25 cellular contexts compared by ENCODE assay signal in the genomic region with DNA sequence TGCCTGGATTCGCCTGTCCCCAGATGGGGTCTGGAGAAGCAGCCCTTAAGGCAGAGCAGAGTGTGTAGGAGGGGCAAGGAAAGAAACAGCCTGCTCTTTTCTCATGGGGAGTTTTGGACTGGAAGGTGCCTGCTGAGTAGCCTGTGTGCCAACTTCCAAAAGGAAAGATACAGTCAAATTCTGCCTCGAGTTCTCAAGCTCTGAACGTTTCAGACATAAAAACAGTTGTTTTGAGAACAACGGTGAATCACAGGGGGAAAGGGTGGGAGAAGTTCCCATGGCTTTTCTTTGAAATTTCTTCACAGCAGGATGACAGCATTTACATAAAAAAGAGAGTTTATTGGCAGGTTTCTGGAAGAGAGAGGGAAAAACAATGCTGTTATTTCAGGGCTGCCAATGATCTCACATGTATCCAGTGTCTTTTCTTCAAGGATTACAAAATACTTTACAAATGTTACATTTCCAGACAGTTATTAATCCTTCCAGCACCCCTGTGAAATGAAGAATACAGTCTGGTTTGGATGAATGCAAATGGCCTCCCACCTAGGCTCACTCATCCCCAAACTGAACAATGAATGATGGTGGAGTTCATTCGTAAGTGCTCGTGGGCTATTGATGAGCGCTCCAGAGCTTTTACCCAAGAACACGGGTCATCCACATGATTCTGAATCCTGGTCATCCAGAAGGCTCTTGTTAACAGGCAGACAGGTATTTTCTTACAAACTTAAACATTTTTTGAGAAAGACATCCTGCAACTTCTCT. TPM values are rescaled to one million over a fixed set of nuclear protein-coding genes. Genes with fewer than 3 reads are reported as not detected.
DNase-seq lines count a peak whose midpoint lies in the region; ATAC-seq and TF ChIP-seq lines count a peak whose summit lies in the region.
"Had no signal": no experiment of that assay in that cellular context is flagged by ENCODE, and none has a peak within 500 bp of the region (broad histone marks: within the 10 kb centered on the region; RNA-seq: fewer than 3 reads in every experiment).

No MANE protein-coding gene starts in this region.

- peak overlapping the region; percentile 93 for H3K27ac Mint-ChIP-seq in WTC11
- H3K27ac Mint-ChIP-seq: HFFc6; naive thymus-derived CD4-positive, alpha-beta T cell; stimulated activated naive CD8-positive, alpha-beta T cell treated with anti-CD3 and anti-CD28 coated beads, Interleukin-15, Interleukin-2, amounts not matched to agents 100 ng/mL and 50 ng/mL, for 24 hours had no signal

- peak overlapping the region; percentile 36 for H3K4me3 Mint-ChIP-seq in WTC11
- H3K4me3 Mint-ChIP-seq: HFFc6; naive thymus-derived CD4-positive, alpha-beta T cell; stimulated activated naive CD8-positive, alpha-beta T cell treated with anti-CD3 and anti-CD28 coated beads, Interleukin-15, Interleukin-2, amounts not matched to agents 100 ng/mL and 50 ng/mL, for 24 hours had no signal

- no peak overlapping the region for H4K8ac ChIP-seq in neuronal stem cell (ENCODE audit: low read depth, low read length)

- no peak overlapping the region for H2BK15ac ChIP-seq in neuronal stem cell (ENCODE audit: low read length)

- H2BK5ac ChIP-seq in neuronal stem cell (ENCODE audit: low read length) = no peak overlapping the region

- no CpG with 5 or more reads among the region's 8 CpGs for WGBS in neuronal stem cell (ENCODE audit: extremely low coverage in 2 of 2, insufficient read length in 2 of 2, insufficient replicate concordance in 1 of 2), 2 donors
- whole genome bisulfite sequencing in thyroid gland, 2 donors = 65 to 68% methylated on average over 8 of the region's 8 CpGs

- no peak for TF ChIP-seq POLR2A in thyroid gland (IDR thresholded peaks at IDR 0.05)

- H3K27me3 Mint-ChIP-seq in WTC11 (ENCODE audit: low read depth) = peaks cover 37% of the 10 kb centered on the region

- H2AK5ac ChIP-seq in neuronal stem cell (ENCODE audit: low read depth, low read length) = no peak overlapping the region

- DNase-seq in EH (ENCODE audit: low read depth) = peak; percentile 23
- DNase-seq in WTC11 (ENCODE audit: low spot score) = no peak
- DNase-seq in fibroblast of gingiva (ENCODE audit: low read depth) = peak; percentile 70
- DNase-seq in neuronal stem cell (ENCODE audit: low spot score) = no peak
- no peak for DNase-seq in effector CD8-positive, alpha-beta T cell (lab: John Stamatoyannopoulos, UW)
- no peak for DNase-seq in NCI-H2196 (lab: John Stamatoyannopoulos, UW; ENCODE audit: unreplicated experiment)
- DNase-seq in thyroid gland = no peak
- DNase-seq in KG1 (lab: John Stamatoyannopoulos, UW) = no peak
- DNase-seq: activated CD8-positive, alpha-beta memory T cell treated with anti-CD3 and anti-CD28 coated beads, Interleukin-2, amount 50 U/mL, for 4 hours; activated gamma-delta T cell treated with Interleukin-2 at 50 U/mL for 16 hours; aorta; COR-L47; dorsolateral prefrontal cortex; esophagus squamous epithelium; HFFc6; MV-4-11; naive thymus-derived CD4-positive, alpha-beta T cell; NCI-H2081 treated with DMSO at 0.1 percent for 48 hours; NCI-H526; PC-3; T1000 had no signal

- H3K36me3 ChIP-seq in neuronal stem cell (replicated peaks in 1 of 2; ENCODE audit: control insufficient read depth in 2 of 2, insufficient read depth in 2 of 2, low read length in 2 of 2) (no peaks in the 10 kb centered on the region), thyroid gland (no peaks in the 10 kb centered on the region)
- H3K36me3 ChIP-seq: esophagus squamous epithelium, prostate gland, vagina had no signal

- no peak overlapping the region for H3K23ac ChIP-seq in neuronal stem cell (ENCODE audit: low read depth, low read length, poor library complexity)

- H2BK12ac ChIP-seq in neuronal stem cell (ENCODE audit: low read length) = no peak overlapping the region

- H3K18ac ChIP-seq in neuronal stem cell (ENCODE audit: low read length) = no peak overlapping the region

- peaks cover 28% of the 10 kb centered on the region for H3K9me3 Mint-ChIP-seq in WTC11

- no peak overlapping the region for H3K4me2 ChIP-seq in neuronal stem cell (ENCODE audit: insufficient read depth, low read length, poor library complexity, severe bottlenecking)

- H3K14ac ChIP-seq in neuronal stem cell (ENCODE audit: low read length) = no peak overlapping the region

- H3K4me1 ChIP-seq in neuronal stem cell (ENCODE audit: control insufficient read depth in 2 of 2, insufficient read depth in 1 of 2, low read depth in 1 of 2, low read length in 2 of 2) (peaks cover 3 to 7% of the 10 kb centered on the region in 2 donors), thyroid gland (no peaks in the 10 kb centered on the region)
- H3K4me1 ChIP-seq: esophagus squamous epithelium, prostate gland, vagina had no signal

- CTCF ChIA-PET in WTC11 (lab: Charles Lee) = interaction anchor here (1.3 kb wide), 1 partner anchor 41 kb away, joined by 6 read pairs; no protein-coding TSS in a partner anchor

- intact Hi-C loops in thyroid gland (cut with DNase I) = no loop called here

- H3K4me3 ChIP-seq in neuronal stem cell (ENCODE audit: low read length in 2 of 2) (no peak overlapping the region), thyroid gland (replicated peaks in 1 of 3) (no peak overlapping the region)
- H3K4me3 ChIP-seq: dorsolateral prefrontal cortex, esophagus squamous epithelium, prostate gland, SK-N-MC, vagina had no signal

- ATAC-seq in WTC11 = peak; percentile 81
- ATAC-seq: naive thymus-derived CD4-positive, alpha-beta T cell; PC-3 had no signal

- H2BK120ac ChIP-seq in neuronal stem cell (ENCODE audit: low read depth, low read length) = no peak overlapping the region

- peaks cover 24% of the 10 kb centered on the region for H3K36me3 Mint-ChIP-seq in WTC11
- H3K36me3 Mint-ChIP-seq: naive thymus-derived CD4-positive, alpha-beta T cell had no signal

- H3K9ac ChIP-seq in neuronal stem cell (ENCODE audit: low read depth, low read length, poor library complexity) = no peak overlapping the region

- H2AFZ ChIP-seq in neuronal stem cell (ENCODE audit: low read length) = peak overlapping the region; percentile 69

- H3K27me3 ChIP-seq in neuronal stem cell (ENCODE audit: control insufficient read depth in 3 of 3, insufficient read depth in 3 of 3, low read depth in 1 of 3, low read length in 3 of 3) (peaks cover 0 to 5% (median 0%) of the 10 kb centered on the region in 3 experiments), thyroid gland (no peaks in the 10 kb centered on the region)
- H3K27me3 ChIP-seq: dorsolateral prefrontal cortex, esophagus squamous epithelium, vagina had no signal

- H3K27ac ChIP-seq in neuronal stem cell (replicated peaks; ENCODE audit: low read length) = peak overlapping the region; percentile 5
- H3K27ac ChIP-seq in thyroid gland = no peak overlapping the region
- H3K27ac ChIP-seq: esophagus squamous epithelium, prostate gland, SK-N-MC, vagina had no signal

- no peak for TF ChIP-seq CTCF in WTC11 (IDR thresholded peaks at IDR 0.05)
- TF ChIP-seq CTCF in thyroid gland (IDR thresholded peaks at IDR 0.05) = no peak

- no peak overlapping the region for H3K4ac ChIP-seq in neuronal stem cell (ENCODE audit: low read length)

- POLR2A ChIA-PET in WTC11 (lab: Charles Lee) = interaction anchor here (0.6 kb wide), 1 partner anchor 611 kb away, joined by 4 read pairs; no protein-coding TSS in a partner anchor

- no peak overlapping the region for H4K91ac ChIP-seq in neuronal stem cell (ENCODE audit: low read depth, low read length, poor library complexity)

- H3K79me1 ChIP-seq in neuronal stem cell (ENCODE audit: low read depth, low read length) = no peaks in the 10 kb centered on the region

- peaks cover 35% of the 10 kb centered on the region for H3K4me1 Mint-ChIP-seq in WTC11

- H3K9me3 ChIP-seq in neuronal stem cell (replicated peaks in 1 of 2; ENCODE audit: control insufficient read depth in 2 of 2, insufficient read depth in 1 of 2, low read depth in 1 of 2, low read length in 2 of 2) = no peaks in the 10 kb centered on the region
- H3K9me3 ChIP-seq in thyroid gland = no peaks in the 10 kb centered on the region
- H3K9me3 ChIP-seq: prostate gland, vagina had no signal

TF ChIP-seq in WTC11, 78 proteins besides CTCF, POLR2A, EP300 and RAD21:
- no peak for TF ChIP-seq E2F1 (CRISPR knock-in tag; IDR thresholded peaks at IDR 0.05)
- TF ChIP-seq GABPB1 (CRISPR knock-in tag; IDR thresholded peaks at IDR 0.05) = no peak
- 0 out of 2 replicates have a peak, but pooled peaks have one; percentile 9 for TF ChIP-seq ZNF121 (CRISPR knock-in tag; IDR thresholded peaks at IDR 0.05)
TF ChIP-seq in WTC11: peak in this region for 1.

RNA-seq across cellular contexts. Expression of gene ECI2, which starts 33.8 kb away (rescaled TPM):
- total RNA-seq in WTC11 (2021) (56.0 to 61.9 TPM (median 61.4 TPM) in 3 replicates), thyroid gland (10 to 100 TPM; 47.8 to 57.4 (median 53.8) TPM)
- 39.6 TPM for polyA plus RNA-seq in neuronal stem cell (2013, experiment 1 of 2)
- 37.3 TPM for polyA plus RNA-seq in neuronal stem cell (2013, experiment 2 of 2)

Comparison
In these comparisons a context has a peak if more than half of its experiments do, and no peak if none do; other contexts are left out.
1. DNase-seq: peak in EH (single experiment) and fibroblast of gingiva (single experiment); none in WTC11 (single experiment), neuronal stem cell (single experiment), effector CD8-positive, alpha-beta T cell (single experiment), NCI-H2196 (single experiment), thyroid gland (0 of 2) and KG1 (single experiment).